Comparison of ENCODE assay signal across 27 cellular contexts in genomic region chr13:113148407-113148806, GRCh38. TPM values are rescaled to one million over a fixed set of nuclear protein-coding genes. Genes with fewer than 3 reads are reported as not detected.
A peak's percentile ranks its signal among the peaks of the same experiment; 100 is the strongest.
DNase-seq lines count a peak whose midpoint lies in the region; FAIRE-seq and TF ChIP-seq lines count a peak whose summit lies in the region.
"Had no signal": no experiment of that assay in that cellular context is flagged by ENCODE, and none has a peak within 500 bp of the region (broad histone marks: within the 10 kb centered on the region; RNA-seq: fewer than 3 reads in every experiment).

No MANE protein-coding gene starts in this region.

- no peaks in the 10 kb centered on the region for H3K9me3 ChIP-seq in kidney (ENCODE audit: control insufficient read depth in 1 of 2, low read length in 2 of 2)

- H3K27me3 Mint-ChIP-seq in osteocyte (ENCODE audit: unreplicated experiment): no peaks in the 10 kb centered on the region
- H3K27me3 Mint-ChIP-seq: CD4-positive, alpha-beta memory T cell had no signal

- no peak overlapping the region for H3K27ac Mint-ChIP-seq in osteocyte (ENCODE audit: unreplicated experiment)
- H3K27ac Mint-ChIP-seq: CD4-positive, alpha-beta memory T cell; GM23338 had no signal

- no peak overlapping the region for H3K9ac ChIP-seq in kidney (ENCODE audit: low read length in 2 of 2)
- H3K9ac ChIP-seq: BLaER1 treated with 17β-estradiol and CSF1 and Interleukin-3, amounts not matched to agents 10 nM and 100 nM had no signal

- no peak overlapping the region for H3K4me3 ChIP-seq in kidney (ENCODE audit: low read length in 2 of 2)
- H3K4me3 ChIP-seq: BLaER1 treated with 17β-estradiol and CSF1 and Interleukin-3, amounts not matched to agents 10 nM and 100 nM; GM23338 had no signal

- peaks cover 0 to 15% of the 10 kb centered on the region in 2 donors for H3K4me1 ChIP-seq in kidney (ENCODE audit: control insufficient read depth in 1 of 2, insufficient read depth in 1 of 2, low read depth in 1 of 2, low read length in 2 of 2)

- intact Hi-C loops in kidney (cut with DNase I): no loop called here

- no peaks in the 10 kb centered on the region for H3K36me3 ChIP-seq in kidney (ENCODE audit: control insufficient read depth in 1 of 2, insufficient read depth in 2 of 2, low read length in 2 of 2)
- H3K36me3 ChIP-seq: BLaER1 treated with 17β-estradiol and CSF1 and Interleukin-3, amounts not matched to agents 10 nM and 100 nM had no signal

- FAIRE-seq in kidney (lab: Jason Lieb, UNC): no peak
- FAIRE-seq: GM12891, RCC 7860 had no signal

- peaks cover 12% of the 10 kb centered on the region for H3K4me1 Mint-ChIP-seq in osteocyte (ENCODE audit: unreplicated experiment)

- TF ChIP-seq CTCF in kidney (IDR thresholded peaks at IDR 0.05; ENCODE audit: borderline replicate concordance, extremely low read depth, insufficient read depth) (no peak), osteocyte (IDR thresholded peaks at IDR 0.05) (no peak)

- H3K27ac ChIP-seq in kidney (ENCODE audit: low read depth in 2 of 2, low read length in 2 of 2): no peak overlapping the region
- H3K27ac ChIP-seq: BLaER1 treated with 17β-estradiol and CSF1 and Interleukin-3, amounts not matched to agents 10 nM and 100 nM had no signal

- peak; percentile 19 for DNase-seq in activated CD8-positive, alpha-beta memory T cell treated with anti-CD3 and anti-CD28 coated beads for 24 hours
- DNase-seq in activated CD8-positive, alpha-beta memory T cell treated with anti-CD3 and anti-CD28 coated beads, Interleukin-2, amount 50 U/mL, for 4 hours: no peak
- peak; percentile 6 for DNase-seq in D341Med (ENCODE audit: low spot score)
- peak; percentile 59 for DNase-seq in kidney
- DNase-seq in osteocyte (ENCODE audit: extremely low spot score, unreplicated experiment): peak; percentile 60
- no peak for DNase-seq in central memory CD4-positive, alpha-beta T cell
- DNase-seq in dedifferentiated amniotic fluid mesenchymal stem cell (ENCODE audit: extremely low spot score): no peak
- no peak for DNase-seq in NCI-H226
- DNase-seq: 8988T; CD4-positive, alpha-beta memory T cell; DMS153; HCEC 1CT; Karpas-422; MV-4-11; NCI-H1694; NCI-H2081; NCI-H2171; NCI-H524 treated with DMSO at 0.1 percent for 48 hours; NCI-H82 had no signal

- no peaks in the 10 kb centered on the region for H3K36me3 Mint-ChIP-seq in osteocyte (ENCODE audit: unreplicated experiment)
- H3K36me3 Mint-ChIP-seq: CD4-positive, alpha-beta memory T cell had no signal

- no peak overlapping the region for H3K4me3 Mint-ChIP-seq in osteocyte (ENCODE audit: unreplicated experiment)
- H3K4me3 Mint-ChIP-seq: CD4-positive, alpha-beta memory T cell; GM23338 had no signal

- no peaks in the 10 kb centered on the region for H3K9me3 Mint-ChIP-seq in osteocyte (ENCODE audit: unreplicated experiment)
- H3K9me3 Mint-ChIP-seq: GM23338 had no signal

RNA-seq across cellular contexts. Expression of gene PROZ, which starts 10.0 kb away (rescaled TPM):
- total RNA-seq in kidney (not detected), osteocyte (not detected in 2 replicates)
- 20.0 TPM for polyA plus RNA-seq in kidney (ENCODE audit: insufficient read depth, low read depth, low replicate concordance)
- total RNA-seq: CD4-positive, alpha-beta memory T cell; G401; GM23338; M059J; OCI-LY7; SK-MEL-5 had no signal

RNA-seq across cellular contexts. Expression of gene F10, which starts 25.8 kb away (rescaled TPM):
- total RNA-seq in kidney: 5.1 TPM
- 6.8 TPM for polyA plus RNA-seq in kidney (ENCODE audit: insufficient read depth, low read depth, low replicate concordance)
- 1.8 and 2.0 TPM in 2 replicates for total RNA-seq in osteocyte
- total RNA-seq: CD4-positive, alpha-beta memory T cell; G401; OCI-LY7; SK-MEL-5 had no signal
- polyA plus RNA-seq: CD4-positive, alpha-beta memory T cell had no signal

RNA-seq across cellular contexts. Expression of gene F7, which starts 42.8 kb away (rescaled TPM):
- total RNA-seq in kidney (0.16 TPM), osteocyte (not detected in 2 replicates)
- 0.52 TPM for polyA plus RNA-seq in kidney (ENCODE audit: insufficient read depth, low read depth, low replicate concordance)
- total RNA-seq: CD4-positive, alpha-beta memory T cell; G401; M059J; OCI-LY7; SK-MEL-5 had no signal
- polyA plus RNA-seq: CD4-positive, alpha-beta memory T cell had no signal

Comparison
In these comparisons a context has a peak if more than half of its experiments do, and no peak if none do; other contexts are left out.
1. DNase-seq: peak in activated CD8-positive, alpha-beta memory T cell treated with anti-CD3 and anti-CD28 coated beads for 24 hours (single experiment), D341Med (single experiment), kidney (single experiment) and osteocyte (single experiment); none in activated CD8-positive, alpha-beta memory T cell treated with anti-CD3 and anti-CD28 coated beads, Interleukin-2, amount 50 U/mL, for 4 hours (single experiment), central memory CD4-positive, alpha-beta T cell (single experiment), dedifferentiated amniotic fluid mesenchymal stem cell (single experiment) and NCI-H226 (single experiment).